Comparison of ENCODE assay signal across 2 cellular contexts in the genomic region with DNA sequence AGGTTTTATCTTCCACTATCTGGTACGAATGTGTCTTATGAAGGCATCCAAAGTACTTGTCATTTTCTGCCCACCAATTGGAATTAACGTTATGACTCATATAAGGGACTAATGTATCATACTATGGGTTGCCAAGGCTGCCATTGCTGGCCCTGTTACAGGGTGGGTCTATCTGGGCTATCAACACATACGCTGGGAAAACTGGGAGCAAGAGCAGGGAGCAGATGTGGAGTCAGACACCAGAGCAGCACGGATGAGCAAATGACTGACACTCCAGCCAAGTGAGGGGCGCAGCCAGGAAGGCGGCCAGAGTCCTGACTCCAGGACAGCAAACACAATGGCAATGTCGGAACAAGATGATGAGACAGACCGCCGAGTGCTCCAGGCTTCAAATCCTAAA.
TF ChIP-seq lines count a peak whose summit lies in the region.

No MANE protein-coding gene starts in this region.

TF ChIP-seq in SK-N-SH, 30 proteins besides CTCF, POLR2A, EP300 and RAD21 (continued from another document):
- TF ChIP-seq, protein P1, sequence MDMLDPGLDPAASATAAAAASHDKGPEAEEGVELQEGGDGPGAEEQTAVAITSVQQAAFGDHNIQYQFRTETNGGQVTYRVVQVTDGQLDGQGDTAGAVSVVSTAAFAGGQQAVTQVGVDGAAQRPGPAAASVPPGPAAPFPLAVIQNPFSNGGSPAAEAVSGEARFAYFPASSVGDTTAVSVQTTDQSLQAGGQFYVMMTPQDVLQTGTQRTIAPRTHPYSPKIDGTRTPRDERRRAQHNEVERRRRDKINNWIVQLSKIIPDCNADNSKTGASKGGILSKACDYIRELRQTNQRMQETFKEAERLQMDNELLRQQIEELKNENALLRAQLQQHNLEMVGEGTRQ (IDR thresholded peaks at IDR 0.05; ENCODE audit: borderline replicate concordance, low read depth, low read length): no peak
- TF ChIP-seq ELF1 (IDR thresholded peaks at IDR 0.05) (no peak), TCF12 (IDR thresholded peaks at IDR 0.05) (peak; percentile 51), MEF2A (IDR thresholded peaks at IDR 0.05; ENCODE audit: borderline replicate concordance, low read depth) (no peak), SIN3A (IDR thresholded peaks at IDR 0.05; ENCODE audit: borderline replicate concordance, low read depth, low read length) (no peak), NFIC (IDR thresholded peaks at IDR 0.05; ENCODE audit: borderline replicate concordance) (peak; percentile 42), FOXJ3 (CRISPR knock-in tag; IDR thresholded peaks at IDR 0.05) (no peak), RCOR1 (IDR thresholded peaks at IDR 0.05; ENCODE audit: low read length) (no peak), MXI1 (IDR thresholded peaks at IDR 0.05; ENCODE audit: low read depth, low read length) (no peak), NRF1 (IDR thresholded peaks at IDR 0.05; ENCODE audit: low read depth, low read length) (no peak), FOSL2 (IDR thresholded peaks at IDR 0.05; ENCODE audit: borderline replicate concordance, low read depth) (peak; percentile 65; the same call in 1 of the 2 replicates), RFX5 (IDR thresholded peaks at IDR 0.05; ENCODE audit: low read length) (no peak), POLR2AphosphoS5 (IDR thresholded peaks at IDR 0.05; ENCODE audit: low read depth, low read length) (no peak)
- TF ChIP-seq, protein P2, sequence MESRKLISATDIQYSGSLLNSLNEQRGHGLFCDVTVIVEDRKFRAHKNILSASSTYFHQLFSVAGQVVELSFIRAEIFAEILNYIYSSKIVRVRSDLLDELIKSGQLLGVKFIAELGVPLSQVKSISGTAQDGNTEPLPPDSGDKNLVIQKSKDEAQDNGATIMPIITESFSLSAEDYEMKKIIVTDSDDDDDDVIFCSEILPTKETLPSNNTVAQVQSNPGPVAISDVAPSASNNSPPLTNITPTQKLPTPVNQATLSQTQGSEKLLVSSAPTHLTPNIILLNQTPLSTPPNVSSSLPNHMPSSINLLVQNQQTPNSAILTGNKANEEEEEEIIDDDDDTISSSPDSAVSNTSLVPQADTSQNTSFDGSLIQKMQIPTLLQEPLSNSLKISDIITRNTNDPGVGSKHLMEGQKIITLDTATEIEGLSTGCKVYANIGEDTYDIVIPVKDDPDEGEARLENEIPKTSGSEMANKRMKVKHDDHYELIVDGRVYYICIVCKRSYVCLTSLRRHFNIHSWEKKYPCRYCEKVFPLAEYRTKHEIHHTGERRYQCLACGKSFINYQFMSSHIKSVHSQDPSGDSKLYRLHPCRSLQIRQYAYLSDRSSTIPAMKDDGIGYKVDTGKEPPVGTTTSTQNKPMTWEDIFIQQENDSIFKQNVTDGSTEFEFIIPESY (IDR thresholded peaks at IDR 0.05; ENCODE audit: borderline replicate concordance, low read depth): no peak
- TF ChIP-seq, protein P3, sequence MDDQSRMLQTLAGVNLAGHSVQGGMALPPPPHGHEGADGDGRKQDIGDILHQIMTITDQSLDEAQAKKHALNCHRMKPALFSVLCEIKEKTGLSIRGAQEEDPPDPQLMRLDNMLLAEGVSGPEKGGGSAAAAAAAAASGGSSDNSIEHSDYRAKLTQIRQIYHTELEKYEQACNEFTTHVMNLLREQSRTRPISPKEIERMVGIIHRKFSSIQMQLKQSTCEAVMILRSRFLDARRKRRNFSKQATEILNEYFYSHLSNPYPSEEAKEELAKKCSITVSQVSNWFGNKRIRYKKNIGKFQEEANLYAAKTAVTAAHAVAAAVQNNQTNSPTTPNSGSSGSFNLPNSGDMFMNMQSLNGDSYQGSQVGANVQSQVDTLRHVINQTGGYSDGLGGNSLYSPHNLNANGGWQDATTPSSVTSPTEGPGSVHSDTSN (IDR thresholded peaks at IDR 0.05): peak; percentile 70
- TF ChIP-seq, protein P4, sequence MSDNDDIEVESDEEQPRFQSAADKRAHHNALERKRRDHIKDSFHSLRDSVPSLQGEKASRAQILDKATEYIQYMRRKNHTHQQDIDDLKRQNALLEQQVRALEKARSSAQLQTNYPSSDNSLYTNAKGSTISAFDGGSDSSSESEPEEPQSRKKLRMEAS (IDR thresholded peaks at IDR 0.05; ENCODE audit: low read depth): no peak
- TF ChIP-seq, protein P5, sequence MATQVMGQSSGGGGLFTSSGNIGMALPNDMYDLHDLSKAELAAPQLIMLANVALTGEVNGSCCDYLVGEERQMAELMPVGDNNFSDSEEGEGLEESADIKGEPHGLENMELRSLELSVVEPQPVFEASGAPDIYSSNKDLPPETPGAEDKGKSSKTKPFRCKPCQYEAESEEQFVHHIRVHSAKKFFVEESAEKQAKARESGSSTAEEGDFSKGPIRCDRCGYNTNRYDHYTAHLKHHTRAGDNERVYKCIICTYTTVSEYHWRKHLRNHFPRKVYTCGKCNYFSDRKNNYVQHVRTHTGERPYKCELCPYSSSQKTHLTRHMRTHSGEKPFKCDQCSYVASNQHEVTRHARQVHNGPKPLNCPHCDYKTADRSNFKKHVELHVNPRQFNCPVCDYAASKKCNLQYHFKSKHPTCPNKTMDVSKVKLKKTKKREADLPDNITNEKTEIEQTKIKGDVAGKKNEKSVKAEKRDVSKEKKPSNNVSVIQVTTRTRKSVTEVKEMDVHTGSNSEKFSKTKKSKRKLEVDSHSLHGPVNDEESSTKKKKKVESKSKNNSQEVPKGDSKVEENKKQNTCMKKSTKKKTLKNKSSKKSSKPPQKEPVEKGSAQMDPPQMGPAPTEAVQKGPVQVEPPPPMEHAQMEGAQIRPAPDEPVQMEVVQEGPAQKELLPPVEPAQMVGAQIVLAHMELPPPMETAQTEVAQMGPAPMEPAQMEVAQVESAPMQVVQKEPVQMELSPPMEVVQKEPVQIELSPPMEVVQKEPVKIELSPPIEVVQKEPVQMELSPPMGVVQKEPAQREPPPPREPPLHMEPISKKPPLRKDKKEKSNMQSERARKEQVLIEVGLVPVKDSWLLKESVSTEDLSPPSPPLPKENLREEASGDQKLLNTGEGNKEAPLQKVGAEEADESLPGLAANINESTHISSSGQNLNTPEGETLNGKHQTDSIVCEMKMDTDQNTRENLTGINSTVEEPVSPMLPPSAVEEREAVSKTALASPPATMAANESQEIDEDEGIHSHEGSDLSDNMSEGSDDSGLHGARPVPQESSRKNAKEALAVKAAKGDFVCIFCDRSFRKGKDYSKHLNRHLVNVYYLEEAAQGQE (IDR thresholded peaks at IDR 0.05; ENCODE audit: low read depth, low read length): no peak
TF ChIP-seq in SK-N-SH: peak in this region for 6.

TF ChIP-seq in SK-N-SH treated with all-trans-retinoic acid at 6 μM for 48 hours, 23 proteins besides CTCF, POLR2A, EP300 and RAD21 (continued from another document):
- TF ChIP-seq, protein P6, sequence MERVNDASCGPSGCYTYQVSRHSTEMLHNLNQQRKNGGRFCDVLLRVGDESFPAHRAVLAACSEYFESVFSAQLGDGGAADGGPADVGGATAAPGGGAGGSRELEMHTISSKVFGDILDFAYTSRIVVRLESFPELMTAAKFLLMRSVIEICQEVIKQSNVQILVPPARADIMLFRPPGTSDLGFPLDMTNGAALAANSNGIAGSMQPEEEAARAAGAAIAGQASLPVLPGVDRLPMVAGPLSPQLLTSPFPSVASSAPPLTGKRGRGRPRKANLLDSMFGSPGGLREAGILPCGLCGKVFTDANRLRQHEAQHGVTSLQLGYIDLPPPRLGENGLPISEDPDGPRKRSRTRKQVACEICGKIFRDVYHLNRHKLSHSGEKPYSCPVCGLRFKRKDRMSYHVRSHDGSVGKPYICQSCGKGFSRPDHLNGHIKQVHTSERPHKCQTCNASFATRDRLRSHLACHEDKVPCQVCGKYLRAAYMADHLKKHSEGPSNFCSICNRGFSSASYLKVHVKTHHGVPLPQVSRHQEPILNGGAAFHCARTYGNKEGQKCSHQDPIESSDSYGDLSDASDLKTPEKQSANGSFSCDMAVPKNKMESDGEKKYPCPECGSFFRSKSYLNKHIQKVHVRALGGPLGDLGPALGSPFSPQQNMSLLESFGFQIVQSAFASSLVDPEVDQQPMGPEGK (CRISPR knock-in tag; IDR thresholded peaks at IDR 0.05; ENCODE audit: borderline replicate concordance): no peak
- TF ChIP-seq BACH2 (CRISPR knock-in tag; IDR thresholded peaks at IDR 0.05; ENCODE audit: borderline replicate concordance) (no peak), ZNF8 (CRISPR knock-in tag; IDR thresholded peaks at IDR 0.05) (no peak), ZFP3 (CRISPR knock-in tag; IDR thresholded peaks at IDR 0.05) (no peak), PPARA (CRISPR knock-in tag; IDR thresholded peaks at IDR 0.05; ENCODE audit: borderline replicate concordance) (no peak), SNAI2 (CRISPR knock-in tag; IDR thresholded peaks at IDR 0.05) (no peak), OSR1 (CRISPR knock-in tag; IDR thresholded peaks at IDR 0.05) (no peak), ARNTL (CRISPR knock-in tag; IDR thresholded peaks at IDR 0.05; ENCODE audit: borderline replicate concordance, low read depth) (no peak)
